In the genomic region with DNA sequence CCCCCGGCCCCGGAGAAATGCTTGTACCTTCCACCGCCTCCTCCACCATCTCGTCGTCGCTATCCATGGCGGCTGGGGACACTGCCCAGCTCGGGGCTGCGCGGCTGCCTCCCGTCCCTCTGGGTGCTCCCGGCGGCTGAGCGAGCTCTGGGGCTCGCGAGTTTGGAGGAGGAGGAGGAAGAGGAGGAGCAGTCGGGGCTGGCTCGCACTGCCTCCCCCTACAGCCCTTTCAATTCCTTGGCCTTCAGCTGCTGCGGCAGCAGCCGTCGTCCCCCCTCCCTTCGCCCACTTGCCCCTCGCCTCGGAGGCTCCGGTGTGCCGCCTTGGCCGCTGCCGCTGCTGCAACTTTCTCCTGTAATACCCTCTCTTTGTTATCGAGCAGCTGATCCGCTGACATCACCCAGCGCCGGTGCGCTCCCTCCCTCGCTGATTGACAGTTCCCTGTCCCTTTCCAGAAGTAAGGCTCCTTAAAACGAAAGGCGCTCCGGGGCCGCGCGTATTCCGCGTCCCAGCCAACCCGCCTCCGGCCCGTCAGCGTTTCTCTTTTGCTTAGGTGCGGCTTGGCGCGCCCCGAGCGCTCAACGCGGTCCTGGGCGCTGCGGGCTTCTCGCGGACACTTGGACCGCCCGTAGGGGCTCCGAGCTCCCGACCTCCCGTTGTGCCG, we compare ENCODE assay signal across 8 cellular contexts. TPM values are rescaled to one million over a fixed set of nuclear protein-coding genes. Genes with fewer than 3 reads are reported as not detected.
DNase-seq lines count a peak whose midpoint lies in the region; ATAC-seq and TF ChIP-seq lines count a peak whose summit lies in the region.

Gene SETD7, minus strand, starts transcription at position 149 of the 664 bp plus-strand sequence. Its CDS starts 82 bp downstream, at position 67.

- H3K4me3 ChIP-seq in skeletal muscle tissue (ENCODE audit: low read length in 3 of 3) = peak within 1 kb of the TSS; percentile 91 to 96 (median 93)

- H3K36me3 ChIP-seq in skeletal muscle tissue (ENCODE audit: control insufficient read depth in 3 of 3, insufficient read depth in 3 of 3, low read length in 3 of 3) = no peaks in the 10 kb centered on the region

- H3K27ac ChIP-seq in caudate nucleus (ENCODE audit: low read depth, low read length) (peak within 1 kb of the TSS; percentile 88), skeletal muscle tissue (ENCODE audit: low read depth, low read length) (peak within 1 kb of the TSS; percentile 98)

- peaks cover 32 to 42% (median 35%) of the 10 kb centered on the region in 3 donors for H3K4me1 ChIP-seq in skeletal muscle tissue (ENCODE audit: control insufficient read depth in 3 of 3, insufficient read depth in 3 of 3, low read length in 3 of 3)

- H3K36me3 Mint-ChIP-seq in activated B cell treated with CpG ODN at 0.5 μM for 24 hours (ENCODE audit: low read depth) = peaks cover 16% of the 10 kb centered on the region
- H3K36me3 Mint-ChIP-seq in immature natural killer cell = no peaks in the 10 kb centered on the region

- H3K9ac ChIP-seq in skeletal muscle tissue (ENCODE audit: low read depth in 1 of 3, low read length in 3 of 3) = peak within 1 kb of the TSS; percentile 88 to 98 (median 95)

- CTCF ChIA-PET in GM10248 (lab: Yijun Ruan, JAX) (interaction anchor here (0.7 to 1.7 kb wide), 5 partner anchors 9 to 110 kb away, joined by 3 to 6 read pairs (median 3); no protein-coding TSS in a partner anchor), activated B cell treated with CpG ODN at 0.5 μM for 24 hours (lab: Charles Lee) (interaction anchor here (0.9 to 1.1 kb wide), 4 partner anchors 47 to 526 kb away, joined by 3 to 4 read pairs (median 4); no protein-coding TSS in a partner anchor)

- no peaks in the 10 kb centered on the region for H3K27me3 Mint-ChIP-seq in activated B cell treated with CpG ODN at 0.5 μM for 24 hours
- peaks cover 16 to 27% (median 24%) of the 10 kb centered on the region in 3 donors for H3K27me3 Mint-ChIP-seq in immature natural killer cell (ENCODE audit: low read depth in 3 of 3)

- H3K27ac Mint-ChIP-seq in activated B cell treated with CpG ODN at 0.5 μM for 24 hours (peak within 1 kb of the TSS; percentile 97), immature natural killer cell (peak within 1 kb of the TSS in 5 of 6 donors; percentile 76 to 88 (median 84))

- no peaks in the 10 kb centered on the region for H3K27me3 ChIP-seq in skeletal muscle tissue (ENCODE audit: control insufficient read depth in 3 of 3, insufficient read depth in 3 of 3, low read length in 3 of 3)

- peak; percentile 22 for ATAC-seq in HG02938 (IDR thresholded peaks at IDR 0.05; ENCODE audit: unreplicated experiment)
- ATAC-seq in activated B cell treated with CpG ODN at 0.5 μM for 24 hours (ENCODE audit: low read depth) = peak; percentile 23
- no peak for ATAC-seq in HG03457 (IDR thresholded peaks at IDR 0.05; ENCODE audit: unreplicated experiment)

- DNase-seq in GM10248 (ENCODE audit: extremely low spot score) (peak; percentile 60), NCI-H2227 treated with DMSO at 0.1 percent for 48 hours (lab: John Stamatoyannopoulos, UW) (peak; percentile 49), activated B cell treated with CpG ODN at 0.5 μM for 24 hours (peak; percentile 66), caudate nucleus (lab: John Stamatoyannopoulos, UW) (peak in 60 of 61 donors; percentile 7 to 89 (median 69)), immature natural killer cell (peak; percentile 23 to 32 (median 31))

- no peak for TF ChIP-seq CTCF in GM10248 (IDR thresholded peaks at IDR 0.05; ENCODE audit: control extremely low read depth, extremely low read depth, low read depth, missing control alignments)
- no peak for TF ChIP-seq CTCF in activated B cell treated with CpG ODN at 0.5 μM for 24 hours (IDR thresholded peaks at IDR 0.05)

- H3K4me3 Mint-ChIP-seq in activated B cell treated with CpG ODN at 0.5 μM for 24 hours = peak within 1 kb of the TSS; percentile 99
- H3K4me3 Mint-ChIP-seq in immature natural killer cell = peak within 1 kb of the TSS; percentile 90 to 97 (median 95)

- intact Hi-C loops in activated B cell treated with CpG ODN at 0.5 μM for 24 hours (cut with micrococcal nuclease) = loop anchor here (1.0 to 5.0 kb wide), 9 partner anchors 25 to 969 kb away; partner anchors contain the start of genes ELMOD2, MAML3, NAA15 and SCOC

- POLR2A ChIA-PET in GM10248 (lab: Yijun Ruan, JAX) = no interaction called here
- POLR2A ChIA-PET in activated B cell treated with CpG ODN at 0.5 μM for 24 hours (lab: Charles Lee) = interaction anchor here (0.6 to 3.4 kb wide), 14 partner anchors 8 to 967 kb away, joined by 3 to 19 read pairs (median 4); partner anchors contain the start of genes ELF2, ELMOD2, NAA15 and NDUFC1

- H3K9me3 Mint-ChIP-seq in activated B cell treated with CpG ODN at 0.5 μM for 24 hours (no peaks in the 10 kb centered on the region), immature natural killer cell (peaks cover 0 to 5% (median 0%) of the 10 kb centered on the region in 6 donors)

- peaks cover 60% of the 10 kb centered on the region for H3K4me1 Mint-ChIP-seq in activated B cell treated with CpG ODN at 0.5 μM for 24 hours
- H3K4me1 Mint-ChIP-seq in immature natural killer cell = peaks cover 26 to 40% of the 10 kb centered on the region in 2 donors

- no peaks in the 10 kb centered on the region for H3K9me3 ChIP-seq in skeletal muscle tissue (ENCODE audit: control insufficient read depth in 3 of 3, low read length in 3 of 3)

RNA-seq across cellular contexts. Expression of gene SETD7, which starts in this region (rescaled TPM):
- total RNA-seq in activated B cell treated with CpG ODN at 0.5 μM for 24 hours (10.3 and 11.1 TPM in 2 replicates), skeletal muscle tissue (59.0 TPM)
- polyA plus RNA-seq in immature natural killer cell = under 1 TPM in 2 of 3 donors, not detected in 1; 0.10 to 0.39 TPM

Comparison
In these comparisons a context has a peak if more than half of its experiments do, and no peak if none do; other contexts are left out.
1. Peak in DNase-seq in immature natural killer cell; RNA of the gene not detected or under 1 TPM.